Comparison of ENCODE assay signal across 16 cellular contexts in the genomic region with DNA sequence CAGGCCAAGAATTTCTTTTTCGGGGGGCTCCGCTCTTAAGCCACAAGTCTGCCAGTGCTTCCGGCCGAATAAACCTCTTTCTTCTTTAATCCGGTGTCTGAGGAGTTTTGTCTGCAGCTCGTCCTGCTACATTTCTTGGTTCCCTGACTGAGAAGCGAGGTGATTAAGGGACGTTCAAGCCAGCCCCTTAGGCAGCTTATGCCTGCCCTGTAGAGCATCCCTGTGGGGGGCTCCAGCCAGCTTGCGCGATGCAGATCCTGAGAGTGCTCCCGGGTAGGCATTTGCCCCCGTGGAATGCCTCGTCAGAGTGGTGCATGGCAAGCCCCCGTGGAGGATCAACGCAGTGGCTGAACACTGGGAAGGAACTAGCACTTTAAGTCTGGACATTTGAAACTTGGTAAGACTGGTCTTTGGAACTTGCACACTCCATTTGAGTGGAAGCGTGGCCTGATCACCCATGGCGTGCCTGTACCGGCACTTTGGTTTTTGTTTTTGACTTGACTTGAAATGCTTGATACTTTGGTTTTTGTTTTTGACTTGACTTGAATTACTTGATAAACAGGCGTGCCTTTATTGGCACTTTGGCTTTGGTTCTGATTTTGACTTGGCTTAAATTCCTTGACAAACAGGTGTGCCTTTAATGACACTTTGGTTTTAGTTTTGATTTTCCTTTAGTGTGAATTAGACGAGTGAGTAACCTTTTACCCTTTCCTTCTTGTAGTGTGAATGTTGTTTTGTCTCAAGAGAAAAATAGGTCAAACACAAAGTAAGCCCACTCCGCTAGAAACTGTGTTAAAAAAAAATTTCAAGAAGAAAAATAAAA. TPM values are rescaled to one million over a fixed set of nuclear protein-coding genes. Genes with fewer than 3 reads are reported as not detected.
A peak's percentile ranks its signal among the peaks of the same experiment; 100 is the strongest.
DNase-seq lines count a peak whose midpoint lies in the region; ATAC-seq and TF ChIP-seq lines count a peak whose summit lies in the region.
"Had no signal": no experiment of that assay in that cellular context is flagged by ENCODE, and none has a peak within 500 bp of the region (broad histone marks: within the 10 kb centered on the region; RNA-seq: fewer than 3 reads in every experiment).

No MANE protein-coding gene starts in this region.

- no peaks in the 10 kb centered on the region for H3K27me3 Mint-ChIP-seq in activated naive CD4-positive, alpha-beta T cell treated with anti-CD3 and anti-CD28 coated beads, Interleukin-2, amount 50 U/mL, for 24 hours
- no peaks in the 10 kb centered on the region for H3K27me3 Mint-ChIP-seq in activated CD8-positive, alpha-beta T cell treated with anti-CD3 and anti-CD28 coated beads for 36 hours
- no peaks in the 10 kb centered on the region for H3K27me3 Mint-ChIP-seq in type B pancreatic cell

- DNase-seq in activated naive CD4-positive, alpha-beta T cell treated with anti-CD3 and anti-CD28 coated beads, Interleukin-2, amount 50 U/mL, for 72 hours (ENCODE audit: low spot score in 2 of 2), result no peak
- no peak for DNase-seq in activated CD8-positive, alpha-beta T cell treated with anti-CD3 and anti-CD28 coated beads for 36 hours
- no peak for DNase-seq in lower lobe of right lung
- DNase-seq in type B pancreatic cell (ENCODE audit: extremely low spot score, unreplicated experiment), result no peak
- no peak for DNase-seq in activated effector memory CD4-positive, alpha-beta T cell treated with anti-CD3 and anti-CD28 coated beads, Interleukin-2, amount 50 U/mL, for 16 hours
- DNase-seq in UCSD-AML1 (lab: John Stamatoyannopoulos, UW; ENCODE audit: unreplicated experiment), result no peak
- DNase-seq: activated CD4-positive, alpha-beta T cell treated with anti-CD3 and anti-CD28 coated beads for 4 hours; amygdala; EL; head of caudate nucleus; left ventricle myocardium superior; NCI-H2029 treated with DMSO at 0.1 percent for 48 hours; SJCRH30 had no signal

- peak overlapping the region; percentile 70 for H3K27ac ChIP-seq in lower lobe of right lung
- H3K27ac ChIP-seq: KMS-11, SJCRH30 had no signal

- no peaks in the 10 kb centered on the region for H3K27me3 ChIP-seq in lower lobe of right lung (ENCODE audit: low read depth)
- H3K27me3 ChIP-seq: SJCRH30 had no signal

- H3K36me3 Mint-ChIP-seq in activated naive CD4-positive, alpha-beta T cell treated with anti-CD3 and anti-CD28 coated beads, Interleukin-2, amount 50 U/mL, for 24 hours, result peaks cover 7% of the 10 kb centered on the region
- H3K36me3 Mint-ChIP-seq in activated naive CD4-positive, alpha-beta T cell treated with anti-CD3 and anti-CD28 coated beads, Interleukin-2, amount 50 U/mL, for 72 hours, result no peaks in the 10 kb centered on the region
- peaks cover 5% of the 10 kb centered on the region for H3K36me3 Mint-ChIP-seq in activated CD8-positive, alpha-beta T cell treated with anti-CD3 and anti-CD28 coated beads for 36 hours (ENCODE audit: low read depth)
- no peaks in the 10 kb centered on the region for H3K36me3 Mint-ChIP-seq in type B pancreatic cell

- CTCF ChIA-PET in activated CD8-positive, alpha-beta T cell treated with anti-CD3 and anti-CD28 coated beads for 36 hours (lab: Charles Lee), result no interaction called here

- H3K4me1 ChIP-seq in lower lobe of right lung, result peaks cover 52% of the 10 kb centered on the region
- H3K4me1 ChIP-seq: SJCRH30 had no signal

- H3K9me3 ChIP-seq in lower lobe of right lung, result no peaks in the 10 kb centered on the region
- H3K9me3 ChIP-seq: SJCRH30 had no signal

- H3K27ac Mint-ChIP-seq in activated naive CD4-positive, alpha-beta T cell treated with anti-CD3 and anti-CD28 coated beads, Interleukin-2, amount 50 U/mL, for 24 hours, result peak overlapping the region; percentile 82
- peak overlapping the region in 1 of 2 donors; percentile 85 for H3K27ac Mint-ChIP-seq in activated naive CD4-positive, alpha-beta T cell treated with anti-CD3 and anti-CD28 coated beads, Interleukin-2, amount 50 U/mL, for 72 hours
- peak overlapping the region; percentile 57 for H3K27ac Mint-ChIP-seq in activated CD8-positive, alpha-beta T cell treated with anti-CD3 and anti-CD28 coated beads for 36 hours
- H3K27ac Mint-ChIP-seq in type B pancreatic cell, result peak overlapping the region; percentile 77

- ATAC-seq in activated naive CD4-positive, alpha-beta T cell treated with anti-CD3 and anti-CD28 coated beads, Interleukin-2, amount 50 U/mL, for 72 hours, result no peak
- ATAC-seq in activated CD8-positive, alpha-beta T cell treated with anti-CD3 and anti-CD28 coated beads for 36 hours, result no peak
- peak in 1 of 2 donors; percentile 20 for ATAC-seq in lower lobe of right lung
- no peak for ATAC-seq in HG03565 (IDR thresholded peaks at IDR 0.05; ENCODE audit: unreplicated experiment)
- ATAC-seq: left ventricle myocardium superior had no signal

- H3K4me3 Mint-ChIP-seq in activated naive CD4-positive, alpha-beta T cell treated with anti-CD3 and anti-CD28 coated beads, Interleukin-2, amount 50 U/mL, for 24 hours, result peak overlapping the region; percentile 86
- H3K4me3 Mint-ChIP-seq in activated CD8-positive, alpha-beta T cell treated with anti-CD3 and anti-CD28 coated beads for 36 hours, result peak overlapping the region; percentile 70
- H3K4me3 Mint-ChIP-seq in type B pancreatic cell, result peak overlapping the region; percentile 66

- intact Hi-C loops in activated CD8-positive, alpha-beta T cell treated with anti-CD3 and anti-CD28 coated beads for 36 hours (cut with micrococcal nuclease), result no loop called here
- intact Hi-C loops in lower lobe of right lung (cut with DNase I), result no loop called here

- peak overlapping the region; percentile 45 for H3K4me3 ChIP-seq in lower lobe of right lung
- H3K4me3 ChIP-seq: SJCRH30 had no signal

- H3K36me3 ChIP-seq in lower lobe of right lung, result no peaks in the 10 kb centered on the region
- H3K36me3 ChIP-seq: SJCRH30 had no signal

- no peak for TF ChIP-seq CTCF in activated CD8-positive, alpha-beta T cell treated with anti-CD3 and anti-CD28 coated beads for 36 hours (IDR thresholded peaks at IDR 0.05)
- no peak for TF ChIP-seq CTCF in lower lobe of right lung (IDR thresholded peaks at IDR 0.05)
- TF ChIP-seq CTCF in type B pancreatic cell (conservative IDR thresholded peaks at IDR 0.05), result no peak

- H3K4me1 Mint-ChIP-seq in activated naive CD4-positive, alpha-beta T cell treated with anti-CD3 and anti-CD28 coated beads, Interleukin-2, amount 50 U/mL, for 24 hours, result peaks cover 56% of the 10 kb centered on the region
- H3K4me1 Mint-ChIP-seq in activated CD8-positive, alpha-beta T cell treated with anti-CD3 and anti-CD28 coated beads for 36 hours (ENCODE audit: low read depth), result peaks cover 37% of the 10 kb centered on the region
- peaks cover 25% of the 10 kb centered on the region for H3K4me1 Mint-ChIP-seq in type B pancreatic cell (ENCODE audit: unreplicated experiment)

- POLR2A ChIA-PET in activated CD8-positive, alpha-beta T cell treated with anti-CD3 and anti-CD28 coated beads for 36 hours (lab: Charles Lee), result interaction anchor here (1.3 kb wide), 1 partner anchor 14 kb away, joined by 8 read pairs; no protein-coding TSS in a partner anchor

- H3K9me3 Mint-ChIP-seq in activated naive CD4-positive, alpha-beta T cell treated with anti-CD3 and anti-CD28 coated beads, Interleukin-2, amount 50 U/mL, for 24 hours, result no peaks in the 10 kb centered on the region
- no peaks in the 10 kb centered on the region for H3K9me3 Mint-ChIP-seq in activated naive CD4-positive, alpha-beta T cell treated with anti-CD3 and anti-CD28 coated beads, Interleukin-2, amount 50 U/mL, for 72 hours
- H3K9me3 Mint-ChIP-seq in activated CD8-positive, alpha-beta T cell treated with anti-CD3 and anti-CD28 coated beads for 36 hours, result no peaks in the 10 kb centered on the region
- H3K9me3 Mint-ChIP-seq in type B pancreatic cell, result no peaks in the 10 kb centered on the region

RNA-seq across cellular contexts. Expression of a gene that starts 6.1 kb away (rescaled TPM):
- 10 to 100 TPM; 22.1 to 29.2 TPM for total RNA-seq in activated naive CD4-positive, alpha-beta T cell treated with anti-CD3 and anti-CD28 coated beads, Interleukin-2, amount 50 U/mL, for 72 hours
- total RNA-seq in activated CD8-positive, alpha-beta T cell treated with anti-CD3 and anti-CD28 coated beads for 36 hours, result 10 to 100 TPM; 24.2 to 27.8 TPM
- total RNA-seq in lower lobe of right lung (30.4 TPM), type B pancreatic cell (ENCODE audit: low replicate concordance) (34.0 and 43.8 TPM in 2 replicates)

RNA-seq across cellular contexts. Expression of a gene that starts 6.1 kb away (rescaled TPM):
- 10 to 100 TPM; 19.9 to 24.8 TPM for total RNA-seq in activated naive CD4-positive, alpha-beta T cell treated with anti-CD3 and anti-CD28 coated beads, Interleukin-2, amount 50 U/mL, for 72 hours
- total RNA-seq in activated CD8-positive, alpha-beta T cell treated with anti-CD3 and anti-CD28 coated beads for 36 hours, result 10 to 100 TPM; 25.5 to 26.3 TPM
- total RNA-seq in lower lobe of right lung (23.9 TPM), type B pancreatic cell (ENCODE audit: low replicate concordance) (32.3 and 33.5 TPM in 2 replicates)
